1 cellular context compared by ENCODE assay signal in the genomic region with DNA sequence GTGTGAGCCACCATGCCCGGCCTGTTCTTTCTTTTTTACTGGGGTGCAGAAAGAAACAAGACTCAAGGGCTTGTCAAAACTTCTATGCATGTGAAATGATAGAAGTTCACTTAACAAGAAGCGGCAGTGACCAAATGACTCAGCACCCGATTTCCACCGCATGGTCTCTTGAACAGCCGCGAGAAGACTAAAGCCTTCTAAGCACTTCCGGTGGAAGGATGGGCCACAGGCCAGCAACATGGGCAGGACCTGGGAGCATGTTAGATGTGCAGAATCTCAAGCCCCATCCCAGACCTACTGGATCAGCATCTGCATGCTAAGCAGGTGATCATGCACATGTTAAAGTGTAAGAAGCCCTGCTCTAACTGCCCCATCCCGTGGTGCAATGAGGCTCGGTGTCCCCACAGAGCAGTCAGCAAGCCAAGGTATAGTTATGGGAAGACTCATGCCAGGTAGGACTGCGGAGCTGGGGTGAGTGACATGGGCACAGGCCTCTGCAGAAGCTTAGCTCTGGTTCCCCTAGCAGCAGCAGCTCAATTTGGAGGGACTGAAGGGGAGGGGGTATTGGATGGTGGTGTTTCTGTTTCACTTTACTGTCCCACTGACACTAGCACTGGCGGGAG.
TF ChIP-seq lines count a peak whose summit lies in the region.

No MANE protein-coding gene starts in this region.

TF ChIP-seq in K562, 482 proteins besides CTCF, POLR2A, EP300 and RAD21 (continued from another document):
- TF ChIP-seq CGGBP1 (CRISPR knock-in tag; IDR thresholded peaks at IDR 0.05) = no peak
- peak; percentile 43; the same call in 1 of the 2 replicates for TF ChIP-seq JUND (IDR thresholded peaks at IDR 0.05; ENCODE audit: borderline replicate concordance, low read depth, low read length)
- no peak; the same call in 2 of the 3 replicates for TF ChIP-seq JUND (tag; IDR thresholded peaks at IDR 0.05; ENCODE audit: borderline replicate concordance, low read depth, low read length)
